13 cellular contexts compared by ENCODE assay signal in genomic region chr12:53483225-53483978, GRCh38. TPM values are rescaled to one million over a fixed set of nuclear protein-coding genes. Genes with fewer than 3 reads are reported as not detected.
DNase-seq lines count a peak whose midpoint lies in the region; ATAC-seq and TF ChIP-seq lines count a peak whose summit lies in the region.
"Had no signal": no experiment of that assay in that cellular context is flagged by ENCODE, and none has a peak within 500 bp of the region (broad histone marks: within the 10 kb centered on the region; RNA-seq: fewer than 3 reads in every experiment).

No MANE protein-coding gene starts in this region.

- no TSS peak for BruUV-seq in IMR-90 (replicated peaks; lab: Mats Ljungman, UMichigan)

- ATAC-seq in IMR-90 (ENCODE audit: low read depth) = no peak
- ATAC-seq in natural killer cell treated with Interleukin-12 subunit alpha and Interleukin-12 subunit beta and Interleukin-15 and Interleukin-18, amount 100 ng/mL, for 72 hours = no peak
- ATAC-seq in HG02885 (IDR thresholded peaks at IDR 0.05; ENCODE audit: poor library complexity, unreplicated experiment) = no peak

- no peak overlapping the region for H3K4me2 ChIP-seq in IMR-90 (ENCODE audit: low read depth, low read length)

- H3K27me3 ChIP-seq in IMR-90 (ENCODE audit: control insufficient read depth, insufficient read depth, low read length) (no peaks in the 10 kb centered on the region), duodenal mucosa (ENCODE audit: control insufficient read depth in 1 of 2, insufficient read depth in 2 of 2, low read length in 2 of 2) (no peaks in the 10 kb centered on the region), WERI-Rb-1 (ENCODE audit: insufficient read depth, low read depth, severe bottlenecking) (no peaks in the 10 kb centered on the region)
- H3K27me3 ChIP-seq: SJSA1 had no signal

- peaks cover 32 to 89% of the 10 kb centered on the region in 2 experiments for H3K79me1 ChIP-seq in IMR-90 (ENCODE audit: low read depth in 1 of 2, low read length in 2 of 2)

- dilution Hi-C loops in IMR-90 (cut with HindIII; ENCODE audit: low sequenced_read_pairs, unreplicated experiment) = no loop called here

- H3K4me1 Mint-ChIP-seq in natural killer cell treated with Interleukin-12 subunit alpha and Interleukin-12 subunit beta and Interleukin-15 and Interleukin-18, amount 100 ng/mL, for 72 hours (ENCODE audit: low read depth in 2 of 2) = peaks cover 0 to 27% of the 10 kb centered on the region in 2 donors

- peaks cover 17% of the 10 kb centered on the region; the same call in 1 of the 2 replicates for H3K9me1 ChIP-seq in IMR-90 (ENCODE audit: insufficient read depth, low read length)

- no peak overlapping the region for H2BK15ac ChIP-seq in IMR-90 (ENCODE audit: low read depth, low read length)

- H3K4ac ChIP-seq in IMR-90 (ENCODE audit: low read depth, low read length) = no peak overlapping the region

- no peak overlapping the region for H3K4me3 ChIP-seq in IMR-90 (ENCODE audit: insufficient read depth, low read depth, low read length)
- no peak overlapping the region for H3K4me3 ChIP-seq in duodenal mucosa (ENCODE audit: low read depth in 1 of 2, low read length in 2 of 2)
- H3K4me3 ChIP-seq in WERI-Rb-1 (ENCODE audit: low read depth, low read length) = no peak overlapping the region
- H3K4me3 ChIP-seq: SJSA1 had no signal

- intact Hi-C loops in IMR-90 (cut with micrococcal nuclease) = no loop called here

- no peak overlapping the region for H2BK20ac ChIP-seq in IMR-90 (ENCODE audit: low read depth, low read length)

- no peak overlapping the region for H3K23ac ChIP-seq in IMR-90 (ENCODE audit: low read depth, low read length)

- peak overlapping the region in 1 of 2 experiments; percentile 10; a peak in 1 of 4 replicates for H4K8ac ChIP-seq in IMR-90 (ENCODE audit: low read depth in 2 of 2, low read length in 2 of 2)

- H2BK120ac ChIP-seq in IMR-90 (ENCODE audit: low read depth, low read length) = no peak overlapping the region

- no peak overlapping the region for H3K18ac ChIP-seq in IMR-90 (ENCODE audit: low read depth, low read length)

- CTCF ChIA-PET in IMR-90 (lab: Yijun Ruan, JAX) = interaction anchor here (0.6 kb wide), 1 partner anchor 10 kb away, joined by 5 read pairs; no protein-coding TSS in a partner anchor

- TF ChIP-seq CTCF in IMR-90 (conservative IDR thresholded peaks at IDR 0.05; ENCODE audit: low read depth, low read length) (no peak), WERI-Rb-1 (IDR thresholded peaks at IDR 0.05; ENCODE audit: low read depth, low read length) (no peak)

- no peak overlapping the region for H4K91ac ChIP-seq in IMR-90 (ENCODE audit: insufficient read depth, low read depth, low read length)

- H2AFZ ChIP-seq in IMR-90 (replicated peaks; ENCODE audit: low read length, poor library complexity) = no peak overlapping the region

- no peak overlapping the region for H4K5ac ChIP-seq in IMR-90 (ENCODE audit: low read depth, low read length)

- H3K36me3 Mint-ChIP-seq in natural killer cell treated with Interleukin-12 subunit alpha and Interleukin-12 subunit beta and Interleukin-15 and Interleukin-18, amount 100 ng/mL, for 72 hours = peaks cover 9% of the 10 kb centered on the region

- H3K27me3 Mint-ChIP-seq in natural killer cell treated with Interleukin-12 subunit alpha and Interleukin-12 subunit beta and Interleukin-15 and Interleukin-18, amount 100 ng/mL, for 72 hours = no peaks in the 10 kb centered on the region

- no peak overlapping the region for H3K4me3 Mint-ChIP-seq in natural killer cell treated with Interleukin-12 subunit alpha and Interleukin-12 subunit beta and Interleukin-15 and Interleukin-18, amount 100 ng/mL, for 72 hours

- H2AK5ac ChIP-seq in IMR-90 (ENCODE audit: low read depth, low read length) = no peak overlapping the region

- POLR2A ChIA-PET in IMR-90 (lab: Charles Lee; ENCODE audit: unreplicated experiment) = interaction anchor here (0.8 kb wide), 1 partner anchor 15 kb away, joined by 5 read pairs; no protein-coding TSS in a partner anchor

- H3K27ac Mint-ChIP-seq in natural killer cell treated with Interleukin-12 subunit alpha and Interleukin-12 subunit beta and Interleukin-15 and Interleukin-18, amount 100 ng/mL, for 72 hours = peak overlapping the region; percentile 23 to 25

- no peaks in the 10 kb centered on the region for H3K9me3 ChIP-seq in IMR-90 (ENCODE audit: control insufficient read depth, insufficient read depth, low read length)
- no peaks in the 10 kb centered on the region for H3K9me3 ChIP-seq in duodenal mucosa (ENCODE audit: control insufficient read depth in 1 of 2, low read length in 2 of 2)
- H3K9me3 ChIP-seq in WERI-Rb-1 (ENCODE audit: severe bottlenecking) = no peaks in the 10 kb centered on the region
- H3K9me3 ChIP-seq: SJSA1 had no signal

- DNase-seq in ELF-1 (ENCODE audit: low read depth, low spot score) (peak; percentile 32), IMR-90 (no peak), WERI-Rb-1 (no peak), nucleus accumbens (lab: John Stamatoyannopoulos, UW) (no peak), NCI-H748 (lab: John Stamatoyannopoulos, UW; ENCODE audit: unreplicated experiment) (no peak)
- DNase-seq in natural killer cell treated with Interleukin-12 subunit alpha and Interleukin-12 subunit beta and Interleukin-15 and Interleukin-18, amount 100 ng/mL, for 72 hours (ENCODE audit: low spot score) = no peak
- DNase-seq: GF-D8, NCI-H1092 had no signal

- 100% methylated on average over 1 of the region's 9 CpGs; no CpG with 5 or more reads in 1 of the 2 experiments for WGBS in IMR-90 (ENCODE audit: extremely low coverage in 2 of 2, insufficient read length in 1 of 2), 2 experiments

- no peaks in the 10 kb centered on the region for H3K9me3 Mint-ChIP-seq in natural killer cell treated with Interleukin-12 subunit alpha and Interleukin-12 subunit beta and Interleukin-15 and Interleukin-18, amount 100 ng/mL, for 72 hours

- H3K36me3 ChIP-seq in IMR-90 (ENCODE audit: control insufficient read depth, insufficient read depth, low read length) (peaks cover 80% of the 10 kb centered on the region), duodenal mucosa (ENCODE audit: control insufficient read depth in 1 of 2, insufficient read depth in 2 of 2, low read length in 2 of 2) (peaks cover 30 to 80% of the 10 kb centered on the region in 2 donors), WERI-Rb-1 (peaks cover 87% of the 10 kb centered on the region)

- TF ChIP-seq RAD21 in IMR-90 (IDR thresholded peaks at IDR 0.05; ENCODE audit: low read length) = no peak

- no peak; the same call in 1 of the 2 replicates for TF ChIP-seq POLR2A in IMR-90 (IDR thresholded peaks at IDR 0.05; ENCODE audit: low read depth, low read length)

- peaks cover 85% of the 10 kb centered on the region for H4K20me1 ChIP-seq in IMR-90 (ENCODE audit: insufficient read depth, low read length)

- H3K27ac ChIP-seq in IMR-90 (ENCODE audit: insufficient read depth, low read length) (no peak overlapping the region), duodenal mucosa (ENCODE audit: low read depth, low read length) (no peak overlapping the region), WERI-Rb-1 (no peak overlapping the region)
- H3K27ac ChIP-seq: SJSA1 had no signal

- H2AK9ac ChIP-seq in IMR-90 (replicated peaks; ENCODE audit: low read depth, low read length, poor library complexity) = peak overlapping the region; percentile 69

- in situ Hi-C loops in IMR-90 (cut with MboI; ENCODE audit: low sequenced_read_pairs) = no loop called here

- no peak overlapping the region for H3K14ac ChIP-seq in IMR-90 (replicated peaks; ENCODE audit: low read depth, low read length)

- peaks cover 11% of the 10 kb centered on the region for H3K4me1 ChIP-seq in IMR-90 (ENCODE audit: control insufficient read depth, insufficient read depth, low read length)
- H3K4me1 ChIP-seq in duodenal mucosa (ENCODE audit: control insufficient read depth in 1 of 2, insufficient read depth in 2 of 2, low read length in 2 of 2) = peaks cover 28 to 30% of the 10 kb centered on the region in 2 donors

- no peak overlapping the region for H3K56ac ChIP-seq in IMR-90 (ENCODE audit: extremely low read depth, insufficient read depth, low read length)

- H2BK5ac ChIP-seq in IMR-90 (ENCODE audit: low read depth, low read length, poor library complexity, severe bottlenecking) = no peak overlapping the region

- H3K9ac ChIP-seq in IMR-90 (ENCODE audit: low read depth, low read length) (no peak overlapping the region), duodenal mucosa (ENCODE audit: low read depth in 1 of 2, low read length in 2 of 2) (peak overlapping the region; percentile 16 to 19)

RNA-seq across cellular contexts. Expression of gene MAP3K12, which starts 15.9 kb away (rescaled TPM):
- total RNA-seq in IMR-90 (2012; rRNA removed) = 20.6 and 29.0 TPM in 2 replicates
- 48.6 and 52.5 TPM in 2 replicates for polyA plus RNA-seq in IMR-90 (2012; rRNA removed)
- 18.8 and 22.6 TPM in 2 replicates for polyA plus RNA-seq in IMR-90 (2012; cell fraction: cytosol; rRNA removed)
- 284 and 449 TPM in 2 replicates for polyA plus RNA-seq in IMR-90 (2012; cell fraction: nucleus; rRNA removed; ENCODE audit: low replicate concordance)
- 10 to 100 TPM; 13.1 to 13.3 TPM for total RNA-seq in natural killer cell treated with Interleukin-12 subunit alpha and Interleukin-12 subunit beta and Interleukin-15 and Interleukin-18, amount 100 ng/mL, for 72 hours

RNA-seq across cellular contexts. Expression of gene TARBP2, which starts 17.7 kb away (rescaled TPM):
- total RNA-seq in IMR-90 (2012; rRNA removed) = 27.4 and 27.8 TPM in 2 replicates
- polyA plus RNA-seq in IMR-90 (2012; rRNA removed) = 46.1 and 49.6 TPM in 2 replicates
- 31.9 and 38.5 TPM in 2 replicates for polyA plus RNA-seq in IMR-90 (2012; cell fraction: cytosol; rRNA removed)
- 128 and 140 TPM in 2 replicates for polyA plus RNA-seq in IMR-90 (2012; cell fraction: nucleus; rRNA removed; ENCODE audit: low replicate concordance)
- 10 to 100 TPM; 33.8 to 56.7 TPM for total RNA-seq in natural killer cell treated with Interleukin-12 subunit alpha and Interleukin-12 subunit beta and Interleukin-15 and Interleukin-18, amount 100 ng/mL, for 72 hours

RNA-seq across cellular contexts. Expression of gene NPFF, which starts 23.9 kb away (rescaled TPM):
- not detected in 2 replicates for total RNA-seq in IMR-90 (2012; rRNA removed)
- polyA plus RNA-seq in IMR-90 (2012; rRNA removed) = not detected in 2 replicates
- polyA plus RNA-seq in IMR-90 (2012; cell fraction: cytosol; rRNA removed) = not detected in 2 replicates
- 0.87 TPM in 1 of 2 replicates, not detected in the other for polyA plus RNA-seq in IMR-90 (2012; cell fraction: nucleus; rRNA removed; ENCODE audit: low replicate concordance)
- total RNA-seq in natural killer cell treated with Interleukin-12 subunit alpha and Interleukin-12 subunit beta and Interleukin-15 and Interleukin-18, amount 100 ng/mL, for 72 hours = 1 to 10 TPM in 1 of 2 donors, not detected in 1; 1.9 TPM
- total RNA-seq: lower leg skin, SJSA1, temporal lobe had no signal

RNA-seq across cellular contexts. Expression of gene PCBP2, which starts 31.5 kb away (rescaled TPM):
- 190 and 198 TPM in 2 replicates for total RNA-seq in IMR-90 (2012; rRNA removed)
- polyA plus RNA-seq in IMR-90 (2012; rRNA removed) = 409 and 586 TPM in 2 replicates
- 248 and 496 TPM in 2 replicates for polyA plus RNA-seq in IMR-90 (2012; cell fraction: cytosol; rRNA removed)
- polyA plus RNA-seq in IMR-90 (2012; cell fraction: nucleus; rRNA removed; ENCODE audit: low replicate concordance) = 390 and 761 TPM in 2 replicates
- 100 to 1,000 TPM; 641 to 747 TPM for total RNA-seq in natural killer cell treated with Interleukin-12 subunit alpha and Interleukin-12 subunit beta and Interleukin-15 and Interleukin-18, amount 100 ng/mL, for 72 hours

RNA-seq across cellular contexts. Expression of gene PRR13, which starts 41.9 kb away (rescaled TPM):
- 25.5 and 31.4 TPM in 2 replicates for total RNA-seq in IMR-90 (2012; rRNA removed)
- 95.7 and 114 TPM in 2 replicates for polyA plus RNA-seq in IMR-90 (2012; rRNA removed)
- 64.4 and 67.7 TPM in 2 replicates for polyA plus RNA-seq in IMR-90 (2012; cell fraction: cytosol; rRNA removed)
- polyA plus RNA-seq in IMR-90 (2012; cell fraction: nucleus; rRNA removed; ENCODE audit: low replicate concordance) = 27.8 and 46.6 TPM in 2 replicates
- 100 to 1,000 TPM; 206 to 353 TPM for total RNA-seq in natural killer cell treated with Interleukin-12 subunit alpha and Interleukin-12 subunit beta and Interleukin-15 and Interleukin-18, amount 100 ng/mL, for 72 hours
